In the genomic region with DNA sequence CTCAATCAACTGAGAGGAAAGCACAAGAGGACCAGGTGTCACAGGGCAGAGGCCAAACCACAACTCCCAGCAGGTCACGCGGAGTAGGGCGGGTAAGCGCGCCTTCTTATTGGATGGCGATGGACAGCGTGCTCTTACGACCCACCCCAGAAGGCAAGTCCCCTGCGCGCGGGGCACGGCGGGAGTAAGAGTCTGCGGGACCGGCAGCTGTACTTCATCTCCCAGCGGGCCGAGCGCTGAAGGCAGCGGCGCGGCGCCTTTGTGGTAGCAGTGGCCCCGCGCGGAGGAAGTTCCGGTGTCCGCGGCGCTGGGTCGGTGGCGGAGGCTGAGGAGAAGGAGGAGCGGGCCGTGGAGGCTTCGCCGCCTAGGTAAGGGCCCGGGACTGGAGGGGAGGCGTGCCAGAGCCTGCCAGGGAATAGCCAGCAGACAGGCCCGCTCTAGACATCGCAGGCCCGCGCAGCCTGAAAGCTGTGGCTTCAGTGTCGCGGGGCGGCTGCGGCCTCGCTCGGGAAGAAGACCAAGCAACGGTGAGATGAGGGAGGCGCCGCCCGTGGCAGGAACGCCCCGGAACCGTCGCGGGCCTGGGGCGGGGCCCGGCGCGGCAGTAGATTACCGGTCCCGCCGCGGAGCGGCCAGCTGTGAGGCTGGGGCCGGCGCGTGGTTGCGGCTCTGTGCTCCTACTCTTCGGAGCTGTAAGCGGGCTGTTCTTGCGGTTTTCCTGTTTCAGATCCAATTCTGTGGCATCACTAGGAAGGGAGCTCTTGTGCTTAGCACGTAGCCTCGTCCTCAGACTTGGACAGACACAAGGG, we compare ENCODE assay signal across 1 cellular context.
TF ChIP-seq lines count a peak whose summit lies in the region.

A gene with protein sequence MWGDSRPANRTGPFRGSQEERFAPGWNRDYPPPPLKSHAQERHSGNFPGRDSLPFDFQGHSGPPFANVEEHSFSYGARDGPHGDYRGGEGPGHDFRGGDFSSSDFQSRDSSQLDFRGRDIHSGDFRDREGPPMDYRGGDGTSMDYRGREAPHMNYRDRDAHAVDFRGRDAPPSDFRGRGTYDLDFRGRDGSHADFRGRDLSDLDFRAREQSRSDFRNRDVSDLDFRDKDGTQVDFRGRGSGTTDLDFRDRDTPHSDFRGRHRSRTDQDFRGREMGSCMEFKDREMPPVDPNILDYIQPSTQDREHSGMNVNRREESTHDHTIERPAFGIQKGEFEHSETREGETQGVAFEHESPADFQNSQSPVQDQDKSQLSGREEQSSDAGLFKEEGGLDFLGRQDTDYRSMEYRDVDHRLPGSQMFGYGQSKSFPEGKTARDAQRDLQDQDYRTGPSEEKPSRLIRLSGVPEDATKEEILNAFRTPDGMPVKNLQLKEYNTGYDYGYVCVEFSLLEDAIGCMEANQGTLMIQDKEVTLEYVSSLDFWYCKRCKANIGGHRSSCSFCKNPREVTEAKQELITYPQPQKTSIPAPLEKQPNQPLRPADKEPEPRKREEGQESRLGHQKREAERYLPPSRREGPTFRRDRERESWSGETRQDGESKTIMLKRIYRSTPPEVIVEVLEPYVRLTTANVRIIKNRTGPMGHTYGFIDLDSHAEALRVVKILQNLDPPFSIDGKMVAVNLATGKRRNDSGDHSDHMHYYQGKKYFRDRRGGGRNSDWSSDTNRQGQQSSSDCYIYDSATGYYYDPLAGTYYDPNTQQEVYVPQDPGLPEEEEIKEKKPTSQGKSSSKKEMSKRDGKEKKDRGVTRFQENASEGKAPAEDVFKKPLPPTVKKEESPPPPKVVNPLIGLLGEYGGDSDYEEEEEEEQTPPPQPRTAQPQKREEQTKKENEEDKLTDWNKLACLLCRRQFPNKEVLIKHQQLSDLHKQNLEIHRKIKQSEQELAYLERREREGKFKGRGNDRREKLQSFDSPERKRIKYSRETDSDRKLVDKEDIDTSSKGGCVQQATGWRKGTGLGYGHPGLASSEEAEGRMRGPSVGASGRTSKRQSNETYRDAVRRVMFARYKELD (plus strand): TSS at position 293 of the 809 bp plus-strand sequence. CDS start 22,492 bp downstream, outside the sequence.

TF ChIP-seq in HepG2, 621 proteins besides CTCF, POLR2A, EP300 and RAD21 (continued from another document and continues in another):
- peak; percentile 92 for TF ChIP-seq MXD4 (CRISPR knock-in tag; IDR thresholded peaks at IDR 0.05)
- TF ChIP-seq ZNF124 (CRISPR knock-in tag; IDR thresholded peaks at IDR 0.05): peak; percentile 94
- TF ChIP-seq, protein P1, sequence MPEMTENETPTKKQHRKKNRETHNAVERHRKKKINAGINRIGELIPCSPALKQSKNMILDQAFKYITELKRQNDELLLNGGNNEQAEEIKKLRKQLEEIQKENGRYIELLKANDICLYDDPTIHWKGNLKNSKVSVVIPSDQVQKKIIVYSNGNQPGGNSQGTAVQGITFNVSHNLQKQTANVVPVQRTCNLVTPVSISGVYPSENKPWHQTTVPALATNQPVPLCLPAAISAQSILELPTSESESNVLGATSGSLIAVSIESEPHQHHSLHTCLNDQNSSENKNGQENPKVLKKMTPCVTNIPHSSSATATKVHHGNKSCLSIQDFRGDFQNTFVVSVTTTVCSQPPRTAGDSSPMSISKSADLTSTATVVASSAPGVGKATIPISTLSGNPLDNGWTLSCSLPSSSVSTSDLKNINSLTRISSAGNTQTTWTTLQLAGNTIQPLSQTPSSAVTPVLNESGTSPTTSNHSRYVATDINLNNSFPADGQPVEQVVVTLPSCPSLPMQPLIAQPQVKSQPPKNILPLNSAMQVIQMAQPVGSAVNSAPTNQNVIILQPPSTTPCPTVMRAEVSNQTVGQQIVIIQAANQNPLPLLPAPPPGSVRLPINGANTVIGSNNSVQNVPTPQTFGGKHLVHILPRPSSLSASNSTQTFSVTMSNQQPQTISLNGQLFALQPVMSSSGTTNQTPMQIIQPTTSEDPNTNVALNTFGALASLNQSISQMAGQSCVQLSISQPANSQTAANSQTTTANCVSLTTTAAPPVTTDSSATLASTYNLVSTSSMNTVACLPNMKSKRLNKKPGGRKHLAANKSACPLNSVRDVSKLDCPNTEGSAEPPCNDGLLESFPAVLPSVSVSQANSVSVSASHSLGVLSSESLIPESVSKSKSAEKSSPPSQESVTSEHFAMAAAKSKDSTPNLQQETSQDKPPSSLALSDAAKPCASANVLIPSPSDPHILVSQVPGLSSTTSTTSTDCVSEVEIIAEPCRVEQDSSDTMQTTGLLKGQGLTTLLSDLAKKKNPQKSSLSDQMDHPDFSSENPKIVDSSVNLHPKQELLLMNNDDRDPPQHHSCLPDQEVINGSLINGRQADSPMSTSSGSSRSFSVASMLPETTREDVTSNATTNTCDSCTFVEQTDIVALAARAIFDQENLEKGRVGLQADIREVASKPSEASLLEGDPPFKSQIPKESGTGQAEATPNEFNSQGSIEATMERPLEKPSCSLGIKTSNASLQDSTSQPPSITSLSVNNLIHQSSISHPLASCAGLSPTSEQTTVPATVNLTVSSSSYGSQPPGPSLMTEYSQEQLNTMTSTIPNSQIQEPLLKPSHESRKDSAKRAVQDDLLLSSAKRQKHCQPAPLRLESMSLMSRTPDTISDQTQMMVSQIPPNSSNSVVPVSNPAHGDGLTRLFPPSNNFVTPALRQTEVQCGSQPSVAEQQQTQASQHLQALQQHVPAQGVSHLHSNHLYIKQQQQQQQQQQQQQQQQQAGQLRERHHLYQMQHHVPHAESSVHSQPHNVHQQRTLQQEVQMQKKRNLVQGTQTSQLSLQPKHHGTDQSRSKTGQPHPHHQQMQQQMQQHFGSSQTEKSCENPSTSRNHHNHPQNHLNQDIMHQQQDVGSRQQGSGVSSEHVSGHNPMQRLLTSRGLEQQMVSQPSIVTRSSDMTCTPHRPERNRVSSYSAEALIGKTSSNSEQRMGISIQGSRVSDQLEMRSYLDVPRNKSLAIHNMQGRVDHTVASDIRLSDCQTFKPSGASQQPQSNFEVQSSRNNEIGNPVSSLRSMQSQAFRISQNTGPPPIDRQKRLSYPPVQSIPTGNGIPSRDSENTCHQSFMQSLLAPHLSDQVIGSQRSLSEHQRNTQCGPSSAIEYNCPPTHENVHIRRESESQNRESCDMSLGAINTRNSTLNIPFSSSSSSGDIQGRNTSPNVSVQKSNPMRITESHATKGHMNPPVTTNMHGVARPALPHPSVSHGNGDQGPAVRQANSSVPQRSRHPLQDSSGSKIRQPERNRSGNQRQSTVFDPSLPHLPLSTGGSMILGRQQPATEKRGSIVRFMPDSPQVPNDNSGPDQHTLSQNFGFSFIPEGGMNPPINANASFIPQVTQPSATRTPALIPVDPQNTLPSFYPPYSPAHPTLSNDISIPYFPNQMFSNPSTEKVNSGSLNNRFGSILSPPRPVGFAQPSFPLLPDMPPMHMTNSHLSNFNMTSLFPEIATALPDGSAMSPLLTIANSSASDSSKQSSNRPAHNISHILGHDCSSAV (CRISPR knock-in tag; IDR thresholded peaks at IDR 0.05; ENCODE audit: borderline replicate concordance): peak; percentile 88; the same call in 1 of the 2 replicates
- peak; percentile 85 for TF ChIP-seq SP2 (CRISPR knock-in tag; IDR thresholded peaks at IDR 0.05)
- no peak for TF ChIP-seq MLLT10 (CRISPR knock-in tag; IDR thresholded peaks at IDR 0.05)
- 0 out of 2 replicates have a peak, but pooled peaks have one; percentile 39 for TF ChIP-seq BRD4 (CRISPR knock-in tag; IDR thresholded peaks at IDR 0.05)
- no peak for TF ChIP-seq ZNF253 (CRISPR knock-in tag; IDR thresholded peaks at IDR 0.05; ENCODE audit: borderline replicate concordance)
- 0 out of 2 replicates have a peak, but pooled peaks have one; percentile 72 for TF ChIP-seq ZNF136 (CRISPR knock-in tag; IDR thresholded peaks at IDR 0.05; ENCODE audit: low read depth)
- no peak for TF ChIP-seq MYNN (CRISPR knock-in tag; IDR thresholded peaks at IDR 0.05; ENCODE audit: low read depth)
- peak; percentile 51 for TF ChIP-seq FOXA3 (CRISPR knock-in tag; IDR thresholded peaks at IDR 0.05)
- peak; percentile 95 for TF ChIP-seq NFYB (CRISPR knock-in tag; IDR thresholded peaks at IDR 0.05)
- TF ChIP-seq SAFB2 (CRISPR knock-in tag; IDR thresholded peaks at IDR 0.05; ENCODE audit: borderline replicate concordance, low read depth): peak; percentile 75; the same call in 1 of the 2 replicates
- TF ChIP-seq ELF4 (CRISPR knock-in tag; IDR thresholded peaks at IDR 0.05; ENCODE audit: borderline replicate concordance): no peak; the same call in 1 of the 2 replicates
- TF ChIP-seq SMARCE1 (IDR thresholded peaks at IDR 0.05; ENCODE audit: borderline replicate concordance): no peak
- TF ChIP-seq ZNF674 (CRISPR knock-in tag; IDR thresholded peaks at IDR 0.05; ENCODE audit: low read depth): no peak
- no peak; the same call in 1 of the 2 replicates for TF ChIP-seq ZNF557 (CRISPR knock-in tag; IDR thresholded peaks at IDR 0.05)
- TF ChIP-seq, protein P2, sequence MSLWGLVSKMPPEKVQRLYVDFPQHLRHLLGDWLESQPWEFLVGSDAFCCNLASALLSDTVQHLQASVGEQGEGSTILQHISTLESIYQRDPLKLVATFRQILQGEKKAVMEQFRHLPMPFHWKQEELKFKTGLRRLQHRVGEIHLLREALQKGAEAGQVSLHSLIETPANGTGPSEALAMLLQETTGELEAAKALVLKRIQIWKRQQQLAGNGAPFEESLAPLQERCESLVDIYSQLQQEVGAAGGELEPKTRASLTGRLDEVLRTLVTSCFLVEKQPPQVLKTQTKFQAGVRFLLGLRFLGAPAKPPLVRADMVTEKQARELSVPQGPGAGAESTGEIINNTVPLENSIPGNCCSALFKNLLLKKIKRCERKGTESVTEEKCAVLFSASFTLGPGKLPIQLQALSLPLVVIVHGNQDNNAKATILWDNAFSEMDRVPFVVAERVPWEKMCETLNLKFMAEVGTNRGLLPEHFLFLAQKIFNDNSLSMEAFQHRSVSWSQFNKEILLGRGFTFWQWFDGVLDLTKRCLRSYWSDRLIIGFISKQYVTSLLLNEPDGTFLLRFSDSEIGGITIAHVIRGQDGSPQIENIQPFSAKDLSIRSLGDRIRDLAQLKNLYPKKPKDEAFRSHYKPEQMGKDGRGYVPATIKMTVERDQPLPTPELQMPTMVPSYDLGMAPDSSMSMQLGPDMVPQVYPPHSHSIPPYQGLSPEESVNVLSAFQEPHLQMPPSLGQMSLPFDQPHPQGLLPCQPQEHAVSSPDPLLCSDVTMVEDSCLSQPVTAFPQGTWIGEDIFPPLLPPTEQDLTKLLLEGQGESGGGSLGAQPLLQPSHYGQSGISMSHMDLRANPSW (CRISPR knock-in tag; IDR thresholded peaks at IDR 0.05; ENCODE audit: borderline replicate concordance): no peak; the same call in 1 of the 2 replicates
- peak; percentile 62 for TF ChIP-seq SUZ12 (IDR thresholded peaks at IDR 0.05; ENCODE audit: low read depth, low read length)
- TF ChIP-seq TCF7 (IDR thresholded peaks at IDR 0.05; ENCODE audit: low read depth): peak; percentile 75
- TF ChIP-seq NFIC (IDR thresholded peaks at IDR 0.05; ENCODE audit: low read length): no peak; the same call in 1 of the 2 replicates
- TF ChIP-seq ZNF7 (CRISPR knock-in tag; IDR thresholded peaks at IDR 0.05): no peak
- TF ChIP-seq ZNF33B (CRISPR knock-in tag; IDR thresholded peaks at IDR 0.05): peak; percentile 66; the same call in 1 of the 2 replicates
- peak; percentile 90 for TF ChIP-seq HNRNPLL (IDR thresholded peaks at IDR 0.05; ENCODE audit: low read depth, low read length, poor library complexity, severe bottlenecking)
- TF ChIP-seq, protein P3, sequence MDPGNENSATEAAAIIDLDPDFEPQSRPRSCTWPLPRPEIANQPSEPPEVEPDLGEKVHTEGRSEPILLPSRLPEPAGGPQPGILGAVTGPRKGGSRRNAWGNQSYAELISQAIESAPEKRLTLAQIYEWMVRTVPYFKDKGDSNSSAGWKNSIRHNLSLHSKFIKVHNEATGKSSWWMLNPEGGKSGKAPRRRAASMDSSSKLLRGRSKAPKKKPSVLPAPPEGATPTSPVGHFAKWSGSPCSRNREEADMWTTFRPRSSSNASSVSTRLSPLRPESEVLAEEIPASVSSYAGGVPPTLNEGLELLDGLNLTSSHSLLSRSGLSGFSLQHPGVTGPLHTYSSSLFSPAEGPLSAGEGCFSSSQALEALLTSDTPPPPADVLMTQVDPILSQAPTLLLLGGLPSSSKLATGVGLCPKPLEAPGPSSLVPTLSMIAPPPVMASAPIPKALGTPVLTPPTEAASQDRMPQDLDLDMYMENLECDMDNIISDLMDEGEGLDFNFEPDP (CRISPR knock-in tag; conservative IDR thresholded peaks at IDR 0.05): 0 out of 2 replicates have a peak, but pooled peaks have one; percentile 55
- TF ChIP-seq, protein P4, sequence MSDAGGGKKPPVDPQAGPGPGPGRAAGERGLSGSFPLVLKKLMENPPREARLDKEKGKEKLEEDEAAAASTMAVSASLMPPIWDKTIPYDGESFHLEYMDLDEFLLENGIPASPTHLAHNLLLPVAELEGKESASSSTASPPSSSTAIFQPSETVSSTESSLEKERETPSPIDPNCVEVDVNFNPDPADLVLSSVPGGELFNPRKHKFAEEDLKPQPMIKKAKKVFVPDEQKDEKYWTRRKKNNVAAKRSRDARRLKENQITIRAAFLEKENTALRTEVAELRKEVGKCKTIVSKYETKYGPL (CRISPR knock-in tag; IDR thresholded peaks at IDR 0.05): peak; percentile 47; the same call in 1 of the 2 replicates
- TF ChIP-seq ZSCAN29 (CRISPR knock-in tag; conservative IDR thresholded peaks at IDR 0.05): no peak
- 0 out of 2 replicates have a peak, but pooled peaks have one; percentile 49 for TF ChIP-seq HOXA9 (CRISPR knock-in tag; IDR thresholded peaks at IDR 0.05; ENCODE audit: borderline replicate concordance)
- no peak for TF ChIP-seq SRSF9 (IDR thresholded peaks at IDR 0.05; ENCODE audit: borderline replicate concordance, insufficient read depth, low read depth, low read length, poor library complexity, severe bottlenecking)
- TF ChIP-seq ZNF773 (CRISPR knock-in tag; IDR thresholded peaks at IDR 0.05; ENCODE audit: borderline replicate concordance): 0 out of 2 replicates have a peak, but pooled peaks have one; percentile 34
- TF ChIP-seq ZFP90 (CRISPR knock-in tag; IDR thresholded peaks at IDR 0.05; ENCODE audit: borderline replicate concordance): peak; percentile 91
- TF ChIP-seq ZFP1 (CRISPR knock-in tag; IDR thresholded peaks at IDR 0.05): peak; percentile 83; the same call in 1 of the 2 replicates
